1 cellular context compared by ENCODE assay signal in the genomic region with DNA sequence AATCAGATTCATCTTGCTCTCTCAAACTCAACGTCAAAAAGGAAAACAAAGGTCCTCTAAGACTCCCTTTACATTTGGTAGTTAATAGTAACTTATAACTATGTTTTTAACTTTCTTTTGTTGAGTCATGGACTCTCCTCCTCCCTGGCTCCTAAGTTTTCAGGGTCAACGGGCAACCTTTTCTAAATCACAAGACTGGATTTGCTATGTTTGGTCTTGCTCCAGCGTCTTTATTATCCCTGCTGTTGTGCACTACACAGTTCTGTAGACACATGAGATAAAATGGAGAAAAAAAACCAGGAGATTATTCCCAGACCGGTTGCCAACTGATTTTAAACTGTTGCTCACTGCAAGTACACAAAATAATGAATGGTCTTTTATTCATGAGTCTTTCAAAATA.
TF ChIP-seq lines count a peak whose summit lies in the region.

No MANE protein-coding gene starts in this region.

TF ChIP-seq in SK-N-SH treated with all-trans-retinoic acid at 6 μM for 48 hours, 23 proteins besides CTCF, POLR2A, EP300 and RAD21 (continued from another document):
- no peak for TF ChIP-seq PATZ1 (CRISPR knock-in tag; IDR thresholded peaks at IDR 0.05; ENCODE audit: borderline replicate concordance)
